In genomic region chr14:37945959-37946358, GRCh38 we compare ENCODE assay signal across 34 cellular contexts.
"Had no signal": no experiment of that assay in that cellular context is flagged by ENCODE, and none has a peak within 500 bp of the region (broad histone marks: within the 10 kb centered on the region; RNA-seq: fewer than 3 reads in every experiment).

No MANE protein-coding gene starts in this region.

- H3K36me3 ChIP-seq: MG63 had no signal

- H3K9ac ChIP-seq: KMS-11 had no signal

- DNase-seq: Kasumi-1, KG1, MG63, MM.1S, MV-4-11, NCI-H1048, NCI-H1092, NCI-H1092 treated with DMSO at 0.1 percent for 48 hours, NCI-H1105, NCI-H1105 treated with DMSO at 0.1 percent for 48 hours, NCI-H1417, NCI-H1417 treated with DMSO at 0.1 percent for 48 hours, NCI-H1436, NCI-H1436 treated with DMSO at 0.1 percent for 48 hours, NCI-H146, NCI-H1694, NCI-H1694 treated with DMSO at 0.1 percent for 48 hours, NCI-H187, NCI-H187 treated with DMSO at 0.1 percent for 48 hours, NCI-H1930, NCI-H2029, NCI-H2029 treated with DMSO at 0.1 percent for 48 hours, NCI-H2081, NCI-H2081 treated with DMSO at 0.1 percent for 48 hours, NCI-H2107, NCI-H2171, NCI-H2171 treated with DMSO at 0.1 percent for 48 hours, NCI-H2227 treated with DMSO at 0.1 percent for 48 hours, NCI-H226, NCI-H345, NCI-H446, NCI-H446 treated with DMSO at 0.1 percent for 48 hours, NCI-H510A had no signal

- H3K4me3 ChIP-seq: MG63 had no signal

- H3K27me3 ChIP-seq: MG63 had no signal

- H3K27ac ChIP-seq: KMS-11 had no signal

- H3K4me2 ChIP-seq: KMS-11 had no signal
